8 cellular contexts compared by ENCODE assay signal in genomic region chr6:4134841-4135664, GRCh38. TPM values are rescaled to one million over a fixed set of nuclear protein-coding genes. Genes with fewer than 3 reads are reported as not detected.
A peak's percentile ranks its signal among the peaks of the same experiment; 100 is the strongest.
DNase-seq lines count a peak whose midpoint lies in the region; FAIRE-seq and TF ChIP-seq lines count a peak whose summit lies in the region.

ECI2 (minus strand) TSS chr6:4135575; CDS start chr6:4135560, 15 bp downstream.

- H2BK120ac ChIP-seq in H9 (ENCODE audit: low read depth, low read length, poor library complexity, severe bottlenecking), result no peak within 1 kb of the TSS

- H3K4ac ChIP-seq in H9 (ENCODE audit: low read depth, low read length), result no peak within 1 kb of the TSS

- H3K14ac ChIP-seq in H9 (ENCODE audit: insufficient read depth, low read length), result peak within 1 kb of the TSS; percentile 96

- H2AK5ac ChIP-seq in H9 (ENCODE audit: insufficient read length, low read length), result no peak within 1 kb of the TSS

- DNase-seq in H9 (no peak), T-helper 22 cell (ENCODE audit: low read depth) (peak; percentile 31), bronchial epithelial cell (ENCODE audit: low read depth) (peak; percentile 45), iPS-NIHi11 (ENCODE audit: low spot score) (peak; percentile 73), small intestine (peak; percentile 67), SIG-M5 (lab: John Stamatoyannopoulos, UW) (no peak)

- no peak within 1 kb of the TSS for H2BK15ac ChIP-seq in H9 (ENCODE audit: low read depth, low read length)

- no peaks in the 10 kb centered on the region for H3K27me3 ChIP-seq in H9 (ENCODE audit: insufficient read depth, low read length)
- no peaks in the 10 kb centered on the region for H3K27me3 ChIP-seq in Loucy (ENCODE audit: insufficient read depth, low read length, poor library complexity, severe bottlenecking)
- H3K27me3 ChIP-seq in bronchial epithelial cell (ENCODE audit: control insufficient read depth, insufficient read depth, low read length), result no peaks in the 10 kb centered on the region
- no peaks in the 10 kb centered on the region for H3K27me3 ChIP-seq in small intestine (ENCODE audit: control insufficient read depth in 2 of 2, insufficient read depth in 2 of 2, low read length in 2 of 2)

- H3T11ph ChIP-seq in H9 (ENCODE audit: low read length), result no peak within 1 kb of the TSS

- no peak within 1 kb of the TSS for H4K91ac ChIP-seq in H9 (ENCODE audit: insufficient read length, low read depth, low read length)

- peak within 1 kb of the TSS; percentile 73 for H3K4me2 ChIP-seq in H9 (ENCODE audit: insufficient read depth, insufficient read length, low read length)
- peak within 1 kb of the TSS; percentile 93 for H3K4me2 ChIP-seq in Loucy (ENCODE audit: low read depth, low read length, poor library complexity, severe bottlenecking)

- no peak within 1 kb of the TSS for H3K23ac ChIP-seq in H9 (ENCODE audit: insufficient read length, low read depth, low read length)

- H3K4me1 ChIP-seq in H9 (ENCODE audit: insufficient read depth, low read length) (peaks cover 7% of the 10 kb centered on the region; the same call in 1 of the 2 replicates), Loucy (ENCODE audit: insufficient read depth, low read length, poor library complexity, severe bottlenecking) (peaks cover 29% of the 10 kb centered on the region), small intestine (ENCODE audit: control insufficient read depth in 2 of 2, insufficient read depth in 1 of 2, low read depth in 1 of 2, low read length in 1 of 2) (peaks cover 2 to 8% of the 10 kb centered on the region in 2 donors)

- peaks cover 30 to 34% (median 32%) of the 10 kb centered on the region in 3 experiments for H3K36me3 Mint-ChIP-seq in H9 (ENCODE audit: insufficient read depth in 1 of 3, low read depth in 3 of 3)

- no peak within 1 kb of the TSS for H2BK20ac ChIP-seq in H9 (ENCODE audit: low read depth, low read length, poor library complexity, severe bottlenecking)

- H3K4me1 Mint-ChIP-seq in H9, result peaks cover 24 to 26% of the 10 kb centered on the region in 2 experiments

- no peak within 1 kb of the TSS for H2BK12ac ChIP-seq in H9 (ENCODE audit: insufficient read length, low read depth, low read length)

- no peaks in the 10 kb centered on the region for H3K23me2 ChIP-seq in H9 (ENCODE audit: insufficient read length, low read depth, low read length, poor library complexity, severe bottlenecking)

- no peak within 1 kb of the TSS for H4K5ac ChIP-seq in H9 (ENCODE audit: insufficient read length, low read depth, low read length)

- no peak within 1 kb of the TSS for H3K27ac ChIP-seq in H9 (ENCODE audit: insufficient read length, low read depth, low read length)
- H3K27ac ChIP-seq in small intestine (ENCODE audit: low read depth in 1 of 2, low read length in 1 of 2), result peak within 1 kb of the TSS; percentile 92 to 98

- peak within 1 kb of the TSS; percentile 52 to 93 (median 80) for H3K27ac Mint-ChIP-seq in H9

- H3F3A ChIP-seq in Loucy (ENCODE audit: low read depth), result no peaks in the 10 kb centered on the region; the same call in 1 of the 2 replicates

- peak within 1 kb of the TSS; percentile 91 for H3K18ac ChIP-seq in H9 (ENCODE audit: insufficient read length, low read depth, low read length)

- peaks cover 3% of the 10 kb centered on the region; the same call in 1 of the 2 replicates for H3K27me3 Mint-ChIP-seq in H9 (ENCODE audit: low read depth)

- H3K4me3 Mint-ChIP-seq in H9, result peak within 1 kb of the TSS; percentile 84 to 86

- H3K79me1 ChIP-seq in H9 (ENCODE audit: insufficient read depth, low read depth, low read length, poor library complexity, severe bottlenecking), result no peaks in the 10 kb centered on the region

- H2BK5ac ChIP-seq in H9 (ENCODE audit: insufficient read length, low read length), result no peak within 1 kb of the TSS

- H3K9me3 ChIP-seq in H9 (ENCODE audit: control insufficient read depth, low read depth, low read length) (peaks cover 10% of the 10 kb centered on the region), Loucy (ENCODE audit: insufficient read depth, low read depth, low read length) (no peaks in the 10 kb centered on the region), small intestine (ENCODE audit: control insufficient read depth, low read depth) (no peaks in the 10 kb centered on the region)

- H3K79me2 ChIP-seq in H9 (ENCODE audit: insufficient read depth, low read length) (no peaks in the 10 kb centered on the region), Loucy (ENCODE audit: insufficient read depth, low read length) (peaks cover 42% of the 10 kb centered on the region)

- TF ChIP-seq CTCF in H9 (conservative IDR thresholded peaks at IDR 0.05) (no peak), Loucy (conservative IDR thresholded peaks at IDR 0.05; ENCODE audit: low read length) (no peak), bronchial epithelial cell (IDR thresholded peaks at IDR 0.05; ENCODE audit: insufficient read depth, low read length, severe bottlenecking) (peak; percentile 1)

- H3K36me3 ChIP-seq in Loucy (ENCODE audit: insufficient read depth, low read length) (peaks cover 16% of the 10 kb centered on the region; the same call in 1 of the 2 replicates), bronchial epithelial cell (ENCODE audit: control insufficient read depth, insufficient read depth, low read length) (peaks cover 4% of the 10 kb centered on the region), small intestine (ENCODE audit: control insufficient read depth in 2 of 2, insufficient read depth in 2 of 2, low read length in 2 of 2) (peaks cover 0 to 9% of the 10 kb centered on the region in 2 donors)

- H3K9me2 ChIP-seq in Loucy (replicated peaks; ENCODE audit: low read depth, low read length), result no peaks in the 10 kb centered on the region

- no peak within 1 kb of the TSS for H4K8ac ChIP-seq in H9 (replicated peaks; ENCODE audit: insufficient read length, low read depth, low read length)

- H2AFZ ChIP-seq in H9 (ENCODE audit: low read length) (peak within 1 kb of the TSS; percentile 45), Loucy (ENCODE audit: low read length) (peak within 1 kb of the TSS; percentile 90)

- H3K56ac ChIP-seq in H9 (ENCODE audit: insufficient read length, low read depth, low read length), result no peak within 1 kb of the TSS

- no peak for FAIRE-seq in bronchial epithelial cell (lab: Jason Lieb, UNC)
- FAIRE-seq in small intestine (lab: Jason Lieb, UNC), result no peak

- WGBS in H9 (ENCODE audit: extremely low coverage, insufficient read length, low lambda C conversion rate), result no CpG with 5 or more reads among the region's 66 CpGs
- WGBS in small intestine, 3 donors, result 0 to 1% (median 0%) methylated on average over 60 to 66 of the region's 66 CpGs

- peak within 1 kb of the TSS; percentile 82 for H3K9ac ChIP-seq in H9 (ENCODE audit: extremely low read depth, insufficient read length, low read length)
- peak within 1 kb of the TSS; percentile 85 for H3K9ac ChIP-seq in Loucy (ENCODE audit: low read depth, low read length, poor library complexity, severe bottlenecking)

- H4K20me1 ChIP-seq in H9 (ENCODE audit: control insufficient read depth, insufficient read depth, insufficient read length), result no peaks in the 10 kb centered on the region
- no peaks in the 10 kb centered on the region for H4K20me1 ChIP-seq in Loucy (ENCODE audit: insufficient read depth, low read length, poor library complexity, severe bottlenecking)

- H3K4me3 ChIP-seq in GM08714 (ENCODE audit: low read length) (peak within 1 kb of the TSS; percentile 88), Loucy (ENCODE audit: low read length, poor library complexity, severe bottlenecking) (peak within 1 kb of the TSS; percentile 88), bronchial epithelial cell (ENCODE audit: low read depth, low read length) (peak within 1 kb of the TSS; percentile 56), small intestine (ENCODE audit: low read depth in 1 of 2, low read length in 2 of 2) (peak within 1 kb of the TSS; percentile 57 to 83)

- H3K9me3 Mint-ChIP-seq in H9, result peaks cover 14 to 17% of the 10 kb centered on the region in 2 experiments

RNA-seq across cellular contexts. Expression of gene ECI2, which starts in this region (rescaled TPM):
- total RNA-seq in H9 (2021), result 66.1 and 67.5 TPM in 2 replicates
- total RNA-seq in bronchial epithelial cell, result 23.4 and 26.3 TPM in 2 replicates
- polyA plus RNA-seq in small intestine, result 10 to 100 TPM; 64.3 to 94.8 (median 75.9) TPM

Comparison
In these comparisons a context has a peak if more than half of its experiments do, and no peak if none do; other contexts are left out.
1. DNase-seq: peak in T-helper 22 cell (single experiment), bronchial epithelial cell (single experiment), iPS-NIHi11 (single experiment) and small intestine (single experiment); none in H9 (single experiment) and SIG-M5 (single experiment).
2. Peak in every context shown above with its lines, with median percentiles within 50 percentile points of each other: H3K4me3 ChIP-seq.